Comparison of ENCODE assay signal across 1 cellular context in the genomic region with DNA sequence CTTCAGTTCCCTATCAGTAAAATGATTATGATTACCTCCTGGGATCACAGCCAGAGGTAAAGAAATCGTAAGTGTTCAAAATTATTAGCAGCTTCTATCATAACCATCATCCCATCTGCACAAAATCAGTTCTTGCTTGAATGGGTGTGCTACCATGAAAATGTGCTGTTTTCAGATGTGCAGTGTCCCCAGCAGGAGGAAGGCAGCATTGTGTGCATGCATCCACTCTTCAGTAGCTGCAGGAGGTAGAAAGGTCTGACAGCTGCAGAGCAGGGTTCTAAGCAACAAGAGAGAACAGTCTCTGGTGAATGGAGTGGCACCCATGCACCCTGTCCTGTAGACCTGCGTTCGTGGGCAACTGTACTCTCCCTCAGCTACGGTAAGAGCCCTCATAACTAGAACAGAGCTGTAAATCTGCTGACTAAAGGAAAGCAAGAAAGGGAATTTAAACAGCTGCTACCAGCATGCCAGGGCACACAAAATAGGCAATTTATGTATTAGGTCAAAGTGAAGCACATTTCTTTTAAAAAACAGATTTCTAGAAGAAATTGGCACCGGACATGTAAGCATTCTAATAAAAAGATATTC.
TF ChIP-seq lines count a peak whose summit lies in the region.

No MANE protein-coding gene starts in this region.

TF ChIP-seq in GM23338, 12 proteins besides CTCF, POLR2A, EP300 and RAD21 (continued from another document):
- no peak for TF ChIP-seq EZH2phosphoT487 (IDR thresholded peaks at IDR 0.05; ENCODE audit: unreplicated experiment)
- TF ChIP-seq EZH2 (IDR thresholded peaks at IDR 0.05; ENCODE audit: low read depth, unreplicated experiment): no peak
